8 cellular contexts compared by ENCODE assay signal in the genomic region with DNA sequence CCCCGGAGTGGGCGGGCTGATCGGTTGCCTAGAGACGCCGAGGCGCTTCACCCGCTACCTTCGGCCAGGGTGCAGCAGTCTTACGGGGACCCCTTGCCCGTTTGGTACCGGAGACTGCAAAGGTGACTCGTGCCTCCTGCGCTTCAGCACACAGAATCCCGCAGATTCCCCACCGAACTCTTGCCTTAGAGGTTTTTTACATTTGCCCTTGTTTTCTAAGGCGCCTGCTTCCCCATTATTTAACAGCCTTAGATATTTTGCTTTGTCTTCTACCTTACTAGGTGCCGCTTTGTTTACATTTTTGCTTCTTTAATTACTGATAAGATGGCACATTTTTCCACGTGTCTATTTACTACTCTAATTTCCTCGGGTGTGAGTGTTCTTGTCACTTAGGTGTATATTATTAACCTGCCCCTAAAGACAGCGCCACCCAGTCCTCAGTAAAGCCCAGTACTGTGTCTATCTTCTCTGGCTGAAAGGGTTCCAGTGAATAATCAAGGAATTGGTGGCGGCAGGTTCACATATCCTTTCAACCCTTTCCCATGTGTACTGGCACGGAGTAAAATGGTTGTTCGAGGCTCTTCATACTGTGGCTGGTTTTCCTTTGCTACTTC. TPM values are rescaled to one million over a fixed set of nuclear protein-coding genes. Genes with fewer than 3 reads are reported as not detected.
DNase-seq lines count a peak whose midpoint lies in the region; ATAC-seq, FAIRE-seq and TF ChIP-seq lines count a peak whose summit lies in the region.

No MANE protein-coding gene starts in this region.

- TF ChIP-seq POLR2A in GM12891 (IDR thresholded peaks at IDR 0.05; ENCODE audit: low read depth, low read length) = no peak

- peak overlapping the region; percentile 84 to 87 for H3K4me3 ChIP-seq in esophagus (ENCODE audit: low read depth in 1 of 2, low read length in 2 of 2)
- peak overlapping the region; percentile 70 to 84 for H3K4me3 ChIP-seq in neutrophil (ENCODE audit: low read depth in 1 of 2, low read length in 1 of 2)

- ATAC-seq in GM21390 (IDR thresholded peaks at IDR 0.05; ENCODE audit: unreplicated experiment) = no peak
- ATAC-seq in HG03097 (IDR thresholded peaks at IDR 0.05; ENCODE audit: low FRiP score, unreplicated experiment) = no peak

- no peaks in the 10 kb centered on the region for H3K9me3 ChIP-seq in esophagus (ENCODE audit: control insufficient read depth in 2 of 2, insufficient read depth in 1 of 2, low read depth in 1 of 2, low read length in 1 of 2)
- H3K9me3 ChIP-seq in neutrophil = no peaks in the 10 kb centered on the region

- DNase-seq in DMS53 (lab: John Stamatoyannopoulos, UW) (peak; percentile 57), DMS53 treated with DMSO at 0.1 percent for 48 hours (lab: John Stamatoyannopoulos, UW; ENCODE audit: unreplicated experiment) (no peak), OCI-M1 (lab: John Stamatoyannopoulos, UW) (peak; percentile 70), GM12891 (ENCODE audit: insufficient read length, low spot score) (no peak)

- no peak for FAIRE-seq in GM12891 (lab: Jason Lieb, UNC)

- 4 to 6% methylated on average over 23 of the region's 23 CpGs for whole genome bisulfite sequencing in esophagus, 2 donors

- TF ChIP-seq CTCF in neutrophil (IDR thresholded peaks at IDR 0.05) = no peak

- H3K36me3 ChIP-seq in esophagus (ENCODE audit: control insufficient read depth in 2 of 2, insufficient read depth in 2 of 2, low read length in 1 of 2) = no peaks in the 10 kb centered on the region
- no peaks in the 10 kb centered on the region for H3K36me3 ChIP-seq in neutrophil

- no peak overlapping the region for H3K27ac ChIP-seq in esophagus (ENCODE audit: low read depth in 2 of 2, low read length in 1 of 2)
- H3K27ac ChIP-seq in neutrophil = peak overlapping the region; percentile 67

- no peaks in the 10 kb centered on the region for H3K27me3 ChIP-seq in esophagus (ENCODE audit: control insufficient read depth in 1 of 2, insufficient read depth in 2 of 2, low read length in 2 of 2)
- no peaks in the 10 kb centered on the region for H3K27me3 ChIP-seq in neutrophil

- H3K4me1 ChIP-seq in esophagus (ENCODE audit: control insufficient read depth in 2 of 2, insufficient read depth in 2 of 2, low read length in 1 of 2) (no peaks in the 10 kb centered on the region), neutrophil (ENCODE audit: control insufficient read depth in 1 of 2, insufficient read depth in 1 of 2, low read depth in 1 of 2, low read length in 1 of 2) (peaks cover 17 to 20% of the 10 kb centered on the region in 2 experiments)

TF ChIP-seq in GM12891, 5 proteins besides CTCF, POLR2A, EP300 and RAD21:
- TF ChIP-seq POU2F2 (IDR thresholded peaks at IDR 0.05; ENCODE audit: low read depth, low read length) = no peak
- no peak for TF ChIP-seq TAF1 (IDR thresholded peaks at IDR 0.05; ENCODE audit: low read depth, low read length)
- TF ChIP-seq PAX5 (IDR thresholded peaks at IDR 0.05; ENCODE audit: insufficient read depth, low read length, severe bottlenecking) = no peak
- TF ChIP-seq POLR2AphosphoS5 (IDR thresholded peaks at IDR 0.05; ENCODE audit: low read depth, low read length) = no peak
- no peak for TF ChIP-seq SPI1 (IDR thresholded peaks at IDR 0.05; ENCODE audit: low read depth, low read length)

RNA-seq across cellular contexts. Expression of a gene that starts 0.6 kb away (rescaled TPM):
- polyA plus RNA-seq in esophagus = 1 to 10 TPM; 1.6 to 2.1 TPM
- 4.2 TPM for polyA plus RNA-seq in GM12891 (2012; ENCODE audit: low read depth, missing spikeins)

Comparison
In these comparisons a context has a peak if more than half of its experiments do, and no peak if none do; other contexts are left out.
1. DNase-seq: peak in DMS53 (single experiment) and OCI-M1 (single experiment); none in DMS53 treated with DMSO at 0.1 percent for 48 hours (single experiment) and GM12891 (single experiment).